Comparison of ENCODE assay signal across 16 cellular contexts in genomic region chr6:112224088-112224487, GRCh38. TPM values are rescaled to one million over a fixed set of nuclear protein-coding genes. Genes with fewer than 3 reads are reported as not detected.
A peak's percentile ranks its signal among the peaks of the same experiment; 100 is the strongest.
DNase-seq lines count a peak whose midpoint lies in the region; TF ChIP-seq lines count a peak whose summit lies in the region.
"Had no signal": no experiment of that assay in that cellular context is flagged by ENCODE, and none has a peak within 500 bp of the region (broad histone marks: within the 10 kb centered on the region; RNA-seq: fewer than 3 reads in every experiment).

No MANE protein-coding gene starts in this region.

- DNase-seq in Peyer's patch, result no peak
- DNase-seq in esophagus squamous epithelium (lab: John Stamatoyannopoulos, UW), result no peak
- DNase-seq in nephron progenitor cell, result no peak
- no peak for DNase-seq in tibial nerve (ENCODE audit: low spot score in 2 of 2)
- no peak for DNase-seq in lower leg skin (ENCODE audit: low spot score in 2 of 2)
- no peak for DNase-seq in NCI-H526 treated with DMSO at 0.1 percent for 48 hours (lab: John Stamatoyannopoulos, UW)
- DNase-seq in posterior cingulate gyrus, result no peak
- DNase-seq: activated CD4-positive, alpha-beta T cell treated with anti-CD3 and anti-CD28 coated beads for 36 hours; activated naive CD8-positive, alpha-beta T cell treated with anti-CD3 and anti-CD28 coated beads for 36 hours; brain microvascular endothelial cell; foreskin melanocyte; NCI-H1694; stimulated activated CD4-positive, alpha-beta T cell treated with anti-CD3 and anti-CD28 coated beads, Interleukin-4, amount 100 ng/mL, for 4 hours had no signal

- no peak for TF ChIP-seq EP300 in tibial nerve (IDR thresholded peaks at IDR 0.05)

- no peak overlapping the region for H3K4me3 Mint-ChIP-seq in nephron progenitor cell
- H3K4me3 Mint-ChIP-seq: activated CD4-positive, alpha-beta T cell treated with anti-CD3 and anti-CD28 coated beads for 36 hours; activated naive CD8-positive, alpha-beta T cell treated with anti-CD3 and anti-CD28 coated beads for 36 hours had no signal

- TF ChIP-seq CTCF in Peyer's patch (IDR thresholded peaks at IDR 0.05) (no peak), esophagus squamous epithelium (IDR thresholded peaks at IDR 0.05) (no peak), nephron progenitor cell (IDR thresholded peaks at IDR 0.05) (no peak), tibial nerve (IDR thresholded peaks at IDR 0.05) (no peak), lower leg skin (IDR thresholded peaks at IDR 0.05) (no peak)

- peak overlapping the region in 3 of 4 donors; percentile 14 to 81 (median 20) for H3K27ac ChIP-seq in Peyer's patch
- peak overlapping the region; percentile 48 to 84 (median 77) for H3K27ac ChIP-seq in esophagus squamous epithelium
- H3K27ac ChIP-seq in tibial nerve, result peak overlapping the region in 3 of 4 donors; percentile 50 to 89 (median 80)
- H3K27ac ChIP-seq: BLaER1, parathyroid adenoma had no signal

- H3K27ac Mint-ChIP-seq in nephron progenitor cell, result peak overlapping the region; percentile 49
- H3K27ac Mint-ChIP-seq: activated CD4-positive, alpha-beta T cell treated with anti-CD3 and anti-CD28 coated beads for 36 hours; activated naive CD8-positive, alpha-beta T cell treated with anti-CD3 and anti-CD28 coated beads for 36 hours had no signal

- no peaks in the 10 kb centered on the region for H3K9me3 Mint-ChIP-seq in nephron progenitor cell
- H3K9me3 Mint-ChIP-seq: activated naive CD8-positive, alpha-beta T cell treated with anti-CD3 and anti-CD28 coated beads for 36 hours had no signal

- peaks cover 9% of the 10 kb centered on the region for H3K36me3 Mint-ChIP-seq in nephron progenitor cell (ENCODE audit: low read depth)
- H3K36me3 Mint-ChIP-seq: activated naive CD8-positive, alpha-beta T cell treated with anti-CD3 and anti-CD28 coated beads for 36 hours had no signal

- peaks cover 24% of the 10 kb centered on the region for H3K4me1 Mint-ChIP-seq in nephron progenitor cell
- H3K4me1 Mint-ChIP-seq: activated CD4-positive, alpha-beta T cell treated with anti-CD3 and anti-CD28 coated beads for 36 hours; activated naive CD8-positive, alpha-beta T cell treated with anti-CD3 and anti-CD28 coated beads for 36 hours had no signal

- no peaks in the 10 kb centered on the region for H3K27me3 ChIP-seq in Peyer's patch
- no peaks in the 10 kb centered on the region for H3K27me3 ChIP-seq in esophagus squamous epithelium
- H3K27me3 ChIP-seq in tibial nerve, result no peaks in the 10 kb centered on the region
- H3K27me3 ChIP-seq: BLaER1, brain microvascular endothelial cell had no signal

- no peaks in the 10 kb centered on the region for H3K36me3 ChIP-seq in Peyer's patch
- no peaks in the 10 kb centered on the region for H3K36me3 ChIP-seq in esophagus squamous epithelium
- no peaks in the 10 kb centered on the region for H3K36me3 ChIP-seq in tibial nerve
- H3K36me3 ChIP-seq: BLaER1, brain microvascular endothelial cell had no signal

- H3K4me1 ChIP-seq in Peyer's patch (peaks cover 0 to 8% (median 0%) of the 10 kb centered on the region in 4 donors), esophagus squamous epithelium (peaks cover 0 to 65% (median 33%) of the 10 kb centered on the region in 3 donors), tibial nerve (peaks cover 3 to 95% (median 44%) of the 10 kb centered on the region in 4 donors)
- H3K4me1 ChIP-seq: BLaER1, parathyroid adenoma had no signal

- no peak for TF ChIP-seq POLR2A in Peyer's patch (IDR thresholded peaks at IDR 0.05)
- no peak for TF ChIP-seq POLR2A in esophagus squamous epithelium (IDR thresholded peaks at IDR 0.05)
- no peak for TF ChIP-seq POLR2A in tibial nerve (IDR thresholded peaks at IDR 0.05)
- TF ChIP-seq POLR2A in lower leg skin (IDR thresholded peaks at IDR 0.05), result no peak

- H3K9me3 ChIP-seq in Peyer's patch (no peaks in the 10 kb centered on the region), esophagus squamous epithelium (no peaks in the 10 kb centered on the region), tibial nerve (no peaks in the 10 kb centered on the region)
- H3K9me3 ChIP-seq: BLaER1 had no signal

- H3K27me3 Mint-ChIP-seq in nephron progenitor cell (ENCODE audit: low read depth, poor library complexity), result peaks cover 6% of the 10 kb centered on the region

- intact Hi-C loops in esophagus squamous epithelium (cut with DNase I) (no loop called here), lower leg skin (cut with DNase I; ENCODE audit: low total_unique reads) (no loop called here), posterior cingulate gyrus (cut with DNase I) (no loop called here)

- 79 to 91% methylated on average over 2 of the region's 2 CpGs for WGBS in esophagus squamous epithelium, 2 donors
- 71 to 85% methylated on average over 2 of the region's 2 CpGs for WGBS in tibial nerve, 2 donors
- WGBS in lower leg skin, 2 donors, result 78 to 96% methylated on average over 2 of the region's 2 CpGs

- no peak overlapping the region for H3K4me3 ChIP-seq in Peyer's patch
- H3K4me3 ChIP-seq in esophagus squamous epithelium, result no peak overlapping the region
- no peak overlapping the region for H3K4me3 ChIP-seq in tibial nerve
- H3K4me3 ChIP-seq in lower leg skin (ENCODE audit: low read depth, poor library complexity, severe bottlenecking), result no peak overlapping the region
- H3K4me3 ChIP-seq: BLaER1 had no signal

RNA-seq across cellular contexts. Expression of gene LAMA4, which starts 30.3 kb away (rescaled TPM):
- total RNA-seq in Peyer's patch (10 to 100 TPM in 3 of 4 donors, 1 to 10 TPM in 1; 10.0 to 99.0 (median 28.9) TPM), esophagus squamous epithelium (100 to 1,000 TPM in 1 of 4 donors, 10 to 100 TPM in 1, 1 to 10 TPM in 2; 8.1 to 116 (median 19.0) TPM), tibial nerve (100 to 1,000 TPM; 229 to 524 (median 468) TPM), lower leg skin (10 to 100 TPM; 11.0 to 18.7 (median 17.4) TPM)
- total RNA-seq: activated naive CD8-positive, alpha-beta T cell treated with anti-CD3 and anti-CD28 coated beads for 36 hours; NCI-H460 had no signal

Comparison
In these comparisons a context has a peak if more than half of its experiments do, and no peak if none do; other contexts are left out.
1. H3K27ac ChIP-seq: peak in every context shown above with its lines; median percentile 80 in tibial nerve; 77 in esophagus squamous epithelium; 20 in Peyer's patch.